ENCODE assay signal across 32 cellular contexts in genomic region chr15:96011109-96011608, GRCh38.
"Had no signal": no experiment of that assay in that cellular context is flagged by ENCODE, and none has a peak within 500 bp of the region (broad histone marks: within the 10 kb centered on the region; RNA-seq: fewer than 3 reads in every experiment).

No MANE protein-coding gene starts in this region.

- H3K36me3 Mint-ChIP-seq: activated CD4-positive, alpha-beta memory T cell treated with anti-CD3 and anti-CD28 coated beads for 36 hours; activated CD8-positive, alpha-beta memory T cell treated with anti-CD3 and anti-CD28 coated beads, Interleukin-2, amount 10 ng/mL, durations not matched to agents 7 days and 5 days; activated naive CD4-positive, alpha-beta T cell treated with anti-CD3 and anti-CD28 coated beads, Interleukin-2, amount 10 ng/mL, durations not matched to agents 7 days and 5 days; activated naive CD8-positive, alpha-beta T cell had no signal

- H3K27me3 ChIP-seq: brain microvascular endothelial cell had no signal

- ATAC-seq: activated CD4-positive, CD25-positive, alpha-beta regulatory T cell treated with anti-CD3 and anti-CD28 coated beads, Interleukin-2, amount 50 U/mL, for 24 hours; activated CD8-positive, alpha-beta memory T cell treated with anti-CD3 and anti-CD28 coated beads, Interleukin-2, amount 10 ng/mL, durations not matched to agents 7 days and 5 days; activated CD8-positive, alpha-beta T cell treated with anti-CD3 and anti-CD28 coated beads, Interleukin-2, amount 10 ng/mL, durations not matched to agents 7 days and 5 days; esophagus mucosa; T-helper 17 cell had no signal

- H3K27ac Mint-ChIP-seq: activated B cell treated with CpG ODN at 0.5 μM for 24 hours; activated CD4-positive, alpha-beta memory T cell treated with anti-CD3 and anti-CD28 coated beads for 36 hours; activated CD8-positive, alpha-beta memory T cell treated with anti-CD3 and anti-CD28 coated beads, Interleukin-2, amount 10 ng/mL, durations not matched to agents 7 days and 5 days; activated CD8-positive, alpha-beta T cell treated with anti-CD3 and anti-CD28 coated beads, Interleukin-2, amount 10 ng/mL, durations not matched to agents 7 days and 5 days; activated naive CD4-positive, alpha-beta T cell treated with anti-CD3 and anti-CD28 coated beads, Interleukin-2, amount 10 ng/mL, durations not matched to agents 7 days and 5 days; activated naive CD8-positive, alpha-beta T cell; activated T-helper 1 cell treated with anti-CD3 and anti-CD28 coated beads, Interleukin-12 subunit alpha, Interleukin-12 subunit beta, Interleukin-2, Interleukin-4 antibody, amounts not matched to agents 30 ng/mL and 10 ng/mL and 1 ng/mL, durations not matched to agents 14 hours and 24 hours and 36 hours; activated T-helper 2 cell treated with anti-CD3 and anti-CD28 coated beads, Interferon-gamma antibody, Interleukin-2, Interleukin-4, amounts not matched to agents 10 μg/mL and 5 μg/mL and 100 μg/mL, durations not matched to agents 14 hours and 24 hours and 36 hours; dendritic cell treated with granulocyte-macrophage colony-stimulating factor and Interleukin-4, amounts not matched to agents 40 ng/mL and 50 ng/mL, for 4 days; endodermal cell; T-helper 17 cell; T-helper 2 cell treated with Interferon-gamma antibody and Interleukin-4, amounts not matched to agents 5 μg/mL and 100 μg/mL, for 36 hours had no signal

- H3K27ac ChIP-seq: brain microvascular endothelial cell, coronary artery, dorsolateral prefrontal cortex, WERI-Rb-1 had no signal

- H3K4me3 Mint-ChIP-seq: activated B cell treated with CpG ODN at 0.5 μM for 24 hours; activated CD4-positive, alpha-beta memory T cell treated with anti-CD3 and anti-CD28 coated beads for 36 hours; activated CD8-positive, alpha-beta memory T cell treated with anti-CD3 and anti-CD28 coated beads, Interleukin-2, amount 10 ng/mL, durations not matched to agents 7 days and 5 days; activated CD8-positive, alpha-beta T cell treated with anti-CD3 and anti-CD28 coated beads, Interleukin-2, amount 10 ng/mL, durations not matched to agents 7 days and 5 days; activated naive CD4-positive, alpha-beta T cell treated with anti-CD3 and anti-CD28 coated beads, Interleukin-2, amount 10 ng/mL, durations not matched to agents 7 days and 5 days; activated naive CD8-positive, alpha-beta T cell; activated T-helper 1 cell treated with anti-CD3 and anti-CD28 coated beads, Interleukin-12 subunit alpha, Interleukin-12 subunit beta, Interleukin-2, Interleukin-4 antibody, amounts not matched to agents 30 ng/mL and 10 ng/mL and 1 ng/mL, durations not matched to agents 14 hours and 24 hours and 36 hours; central memory CD8-positive, alpha-beta T cell; dendritic cell treated with granulocyte-macrophage colony-stimulating factor and Interleukin-4, amounts not matched to agents 40 ng/mL and 50 ng/mL, for 4 days; endodermal cell; T-helper 17 cell; T-helper 2 cell treated with Interferon-gamma antibody and Interleukin-4, amounts not matched to agents 5 μg/mL and 100 μg/mL, for 36 hours had no signal

- H3K9me3 Mint-ChIP-seq: activated CD4-positive, alpha-beta memory T cell treated with anti-CD3 and anti-CD28 coated beads for 36 hours; activated naive CD4-positive, alpha-beta T cell treated with anti-CD3 and anti-CD28 coated beads, Interleukin-2, amount 10 ng/mL, durations not matched to agents 7 days and 5 days; activated T-helper 2 cell treated with anti-CD3 and anti-CD28 coated beads, Interferon-gamma antibody, Interleukin-2, Interleukin-4, amounts not matched to agents 10 μg/mL and 5 μg/mL and 100 μg/mL, durations not matched to agents 14 hours and 24 hours and 36 hours; dendritic cell treated with granulocyte-macrophage colony-stimulating factor and Interleukin-4, amounts not matched to agents 40 ng/mL and 50 ng/mL, for 4 days; endodermal cell; T-helper 2 cell treated with Interferon-gamma antibody and Interleukin-4, amounts not matched to agents 5 μg/mL and 100 μg/mL, for 36 hours had no signal

- H3K27me3 Mint-ChIP-seq: activated B cell treated with CpG ODN at 0.5 μM for 24 hours, T-helper 17 cell had no signal

- H3K4me3 ChIP-seq: coronary artery, dorsolateral prefrontal cortex had no signal

- DNase-seq: activated B cell treated with CpG ODN at 0.5 μM for 24 hours; activated CD4-positive, alpha-beta memory T cell treated with anti-CD3 and anti-CD28 coated beads for 36 hours; activated CD4-positive, alpha-beta T cell treated with anti-CD3 and anti-CD28 coated beads for 48 hours; activated CD4-positive, alpha-beta T cell treated with anti-CD3 and anti-CD28 coated beads, Interleukin-2, amount 50 U/mL, for 1 hour; activated CD8-positive, alpha-beta memory T cell treated with anti-CD3 and anti-CD28 coated beads, Interleukin-2, amount 10 ng/mL, durations not matched to agents 7 days and 5 days; activated CD8-positive, alpha-beta memory T cell treated with anti-CD3 and anti-CD28 coated beads, Interleukin-2, amount 50 U/mL, for 4 hours; activated CD8-positive, alpha-beta T cell treated with anti-CD3 and anti-CD28 coated beads, Interleukin-2, amount 10 ng/mL, durations not matched to agents 7 days and 5 days; activated effector memory CD4-positive, alpha-beta T cell treated with anti-CD3 and anti-CD28 coated beads, Interleukin-2, amount 50 U/mL, for 16 hours; activated naive CD4-positive, alpha-beta T cell treated with anti-CD3 and anti-CD28 coated beads, Interleukin-2, amount 10 ng/mL, durations not matched to agents 7 days and 5 days; activated T-cell treated with anti-CD3 and anti-CD28 coated beads, Interleukin-2, amount 50 U/mL, for 1 hour; activated T-cell treated with anti-CD3 and anti-CD28 coated beads, Interleukin-2, amount 50 U/mL, for 48 hours; amniotic stem cell; anterior cingulate cortex; brain microvascular endothelial cell; dorsolateral prefrontal cortex; effector memory CD4-positive, alpha-beta T cell; endodermal cell; foreskin fibroblast; head of caudate nucleus; T-helper 1 cell; T-helper 17 cell; T1000; WERI-Rb-1 had no signal

- H3K36me3 ChIP-seq: brain microvascular endothelial cell, WERI-Rb-1 had no signal

- H3K4me1 Mint-ChIP-seq: activated B cell treated with CpG ODN at 0.5 μM for 24 hours; activated CD8-positive, alpha-beta memory T cell treated with anti-CD3 and anti-CD28 coated beads, Interleukin-2, amount 10 ng/mL, durations not matched to agents 7 days and 5 days; activated naive CD4-positive, alpha-beta T cell treated with anti-CD3 and anti-CD28 coated beads, Interleukin-2, amount 10 ng/mL, durations not matched to agents 7 days and 5 days; central memory CD8-positive, alpha-beta T cell; endodermal cell; T-helper 17 cell had no signal
